1 cellular context compared by ENCODE assay signal in the genomic region with DNA sequence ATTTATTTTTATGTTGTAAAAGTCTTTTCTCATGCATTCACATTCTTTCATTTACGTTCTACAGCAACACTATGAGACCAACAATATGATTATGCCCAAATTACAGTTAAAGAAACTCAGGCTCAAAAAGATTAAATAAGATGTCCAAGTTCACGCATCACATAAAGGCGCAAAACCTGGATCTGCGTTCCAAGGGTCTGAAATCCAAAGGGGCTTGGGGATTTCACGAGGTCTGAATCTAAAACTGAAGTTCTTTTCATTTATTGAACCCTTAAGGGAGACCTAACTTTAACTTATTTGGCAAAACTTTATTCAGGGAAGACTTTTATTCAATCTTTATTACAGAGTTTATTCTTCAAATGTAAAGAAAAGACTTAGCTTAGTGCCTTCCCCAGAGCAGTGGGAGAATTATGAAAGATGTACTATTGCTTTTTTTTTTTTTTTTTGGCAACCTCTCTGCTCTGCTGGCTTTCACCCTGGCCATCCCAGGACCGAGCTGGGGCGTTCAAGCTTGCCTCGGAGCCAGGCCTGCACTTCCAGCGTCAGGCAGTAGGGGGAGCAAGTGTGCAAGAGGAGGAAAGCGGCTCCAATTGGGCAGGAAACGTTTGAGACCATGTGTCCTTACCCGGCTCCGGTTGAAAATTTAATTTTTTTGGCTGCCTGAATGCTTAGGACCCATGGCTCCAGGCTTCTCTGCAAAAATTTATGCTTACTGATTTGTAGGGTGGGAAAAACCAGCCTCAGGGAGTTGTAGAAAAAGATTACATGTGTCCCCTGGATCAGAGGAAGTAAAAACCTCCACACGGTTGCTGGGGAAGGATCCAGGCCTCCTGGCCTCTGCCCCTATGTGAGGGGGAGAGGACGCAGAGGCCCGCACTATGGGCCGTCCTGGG.
TF ChIP-seq lines count a peak whose summit lies in the region.

No MANE protein-coding gene starts in this region.

TF ChIP-seq in K562, 482 proteins besides CTCF, POLR2A, EP300 and RAD21 (continued from another document):
- TF ChIP-seq, protein P1, sequence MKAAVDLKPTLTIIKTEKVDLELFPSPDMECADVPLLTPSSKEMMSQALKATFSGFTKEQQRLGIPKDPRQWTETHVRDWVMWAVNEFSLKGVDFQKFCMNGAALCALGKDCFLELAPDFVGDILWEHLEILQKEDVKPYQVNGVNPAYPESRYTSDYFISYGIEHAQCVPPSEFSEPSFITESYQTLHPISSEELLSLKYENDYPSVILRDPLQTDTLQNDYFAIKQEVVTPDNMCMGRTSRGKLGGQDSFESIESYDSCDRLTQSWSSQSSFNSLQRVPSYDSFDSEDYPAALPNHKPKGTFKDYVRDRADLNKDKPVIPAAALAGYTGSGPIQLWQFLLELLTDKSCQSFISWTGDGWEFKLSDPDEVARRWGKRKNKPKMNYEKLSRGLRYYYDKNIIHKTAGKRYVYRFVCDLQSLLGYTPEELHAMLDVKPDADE (conservative IDR thresholded peaks at IDR 0.05; ENCODE audit: control insufficient read depth, low read depth, low read length): no peak
- TF ChIP-seq HSF4 (CRISPR knock-in tag; IDR thresholded peaks at IDR 0.05; ENCODE audit: borderline replicate concordance): no peak
- TF ChIP-seq KLF6 (CRISPR knock-in tag; IDR thresholded peaks at IDR 0.05; ENCODE audit: borderline replicate concordance): no peak
- no peak for TF ChIP-seq ZNF3 (CRISPR knock-in tag; IDR thresholded peaks at IDR 0.05)
- TF ChIP-seq ZNF584 (CRISPR knock-in tag; IDR thresholded peaks at IDR 0.05; ENCODE audit: low read depth): no peak
- no peak for TF ChIP-seq ZNF165 (CRISPR knock-in tag; IDR thresholded peaks at IDR 0.05; ENCODE audit: borderline replicate concordance)
- TF ChIP-seq HMG20A (CRISPR knock-in tag; conservative IDR thresholded peaks at IDR 0.05): no peak
- TF ChIP-seq TSC22D4 (tag; IDR thresholded peaks at IDR 0.05): no peak
- TF ChIP-seq, protein P2, sequence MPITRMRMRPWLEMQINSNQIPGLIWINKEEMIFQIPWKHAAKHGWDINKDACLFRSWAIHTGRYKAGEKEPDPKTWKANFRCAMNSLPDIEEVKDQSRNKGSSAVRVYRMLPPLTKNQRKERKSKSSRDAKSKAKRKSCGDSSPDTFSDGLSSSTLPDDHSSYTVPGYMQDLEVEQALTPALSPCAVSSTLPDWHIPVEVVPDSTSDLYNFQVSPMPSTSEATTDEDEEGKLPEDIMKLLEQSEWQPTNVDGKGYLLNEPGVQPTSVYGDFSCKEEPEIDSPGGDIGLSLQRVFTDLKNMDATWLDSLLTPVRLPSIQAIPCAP (CRISPR knock-in tag; IDR thresholded peaks at IDR 0.05; ENCODE audit: borderline replicate concordance): no peak
- no peak for TF ChIP-seq E2F3 (CRISPR knock-in tag; IDR thresholded peaks at IDR 0.05)
- peak; percentile 46; the same call in 1 of the 2 replicates for TF ChIP-seq GABPB1 (CRISPR knock-in tag; IDR thresholded peaks at IDR 0.05)
- no peak for TF ChIP-seq ZNF41 (CRISPR knock-in tag; conservative IDR thresholded peaks at IDR 0.05)
- TF ChIP-seq NFE2L1 (tag; IDR thresholded peaks at IDR 0.05; ENCODE audit: borderline replicate concordance, low read depth): no peak
- no peak for TF ChIP-seq HDAC1 (IDR thresholded peaks at IDR 0.05)
- TF ChIP-seq NBN (IDR thresholded peaks at IDR 0.05; ENCODE audit: low read depth): peak; percentile 59; the same call in 1 of the 2 replicates
- TF ChIP-seq PHB (CRISPR knock-in tag; IDR thresholded peaks at IDR 0.05): no peak
- no peak for TF ChIP-seq TBL1XR1 (IDR thresholded peaks at IDR 0.05; ENCODE audit: low read length in 2 of 2)
- no peak for TF ChIP-seq HOXB6 (CRISPR knock-in tag; IDR thresholded peaks at IDR 0.05; ENCODE audit: borderline replicate concordance)
- no peak for TF ChIP-seq TCF7L2 (IDR thresholded peaks at IDR 0.05; ENCODE audit: low read depth, low read length)
- no peak for TF ChIP-seq ZNF644 (tag; IDR thresholded peaks at IDR 0.05; ENCODE audit: low read depth)
- peak; percentile 55 for TF ChIP-seq SMAD4 (CRISPR knock-in tag; conservative IDR thresholded peaks at IDR 0.05)
- TF ChIP-seq L3MBTL2 (IDR thresholded peaks at IDR 0.05): peak; percentile 83
- TF ChIP-seq NR1H2 (CRISPR knock-in tag; IDR thresholded peaks at IDR 0.05): no peak
- no peak for TF ChIP-seq ZNF766 (CRISPR knock-in tag; conservative IDR thresholded peaks at IDR 0.05)
- TF ChIP-seq, protein P3, sequence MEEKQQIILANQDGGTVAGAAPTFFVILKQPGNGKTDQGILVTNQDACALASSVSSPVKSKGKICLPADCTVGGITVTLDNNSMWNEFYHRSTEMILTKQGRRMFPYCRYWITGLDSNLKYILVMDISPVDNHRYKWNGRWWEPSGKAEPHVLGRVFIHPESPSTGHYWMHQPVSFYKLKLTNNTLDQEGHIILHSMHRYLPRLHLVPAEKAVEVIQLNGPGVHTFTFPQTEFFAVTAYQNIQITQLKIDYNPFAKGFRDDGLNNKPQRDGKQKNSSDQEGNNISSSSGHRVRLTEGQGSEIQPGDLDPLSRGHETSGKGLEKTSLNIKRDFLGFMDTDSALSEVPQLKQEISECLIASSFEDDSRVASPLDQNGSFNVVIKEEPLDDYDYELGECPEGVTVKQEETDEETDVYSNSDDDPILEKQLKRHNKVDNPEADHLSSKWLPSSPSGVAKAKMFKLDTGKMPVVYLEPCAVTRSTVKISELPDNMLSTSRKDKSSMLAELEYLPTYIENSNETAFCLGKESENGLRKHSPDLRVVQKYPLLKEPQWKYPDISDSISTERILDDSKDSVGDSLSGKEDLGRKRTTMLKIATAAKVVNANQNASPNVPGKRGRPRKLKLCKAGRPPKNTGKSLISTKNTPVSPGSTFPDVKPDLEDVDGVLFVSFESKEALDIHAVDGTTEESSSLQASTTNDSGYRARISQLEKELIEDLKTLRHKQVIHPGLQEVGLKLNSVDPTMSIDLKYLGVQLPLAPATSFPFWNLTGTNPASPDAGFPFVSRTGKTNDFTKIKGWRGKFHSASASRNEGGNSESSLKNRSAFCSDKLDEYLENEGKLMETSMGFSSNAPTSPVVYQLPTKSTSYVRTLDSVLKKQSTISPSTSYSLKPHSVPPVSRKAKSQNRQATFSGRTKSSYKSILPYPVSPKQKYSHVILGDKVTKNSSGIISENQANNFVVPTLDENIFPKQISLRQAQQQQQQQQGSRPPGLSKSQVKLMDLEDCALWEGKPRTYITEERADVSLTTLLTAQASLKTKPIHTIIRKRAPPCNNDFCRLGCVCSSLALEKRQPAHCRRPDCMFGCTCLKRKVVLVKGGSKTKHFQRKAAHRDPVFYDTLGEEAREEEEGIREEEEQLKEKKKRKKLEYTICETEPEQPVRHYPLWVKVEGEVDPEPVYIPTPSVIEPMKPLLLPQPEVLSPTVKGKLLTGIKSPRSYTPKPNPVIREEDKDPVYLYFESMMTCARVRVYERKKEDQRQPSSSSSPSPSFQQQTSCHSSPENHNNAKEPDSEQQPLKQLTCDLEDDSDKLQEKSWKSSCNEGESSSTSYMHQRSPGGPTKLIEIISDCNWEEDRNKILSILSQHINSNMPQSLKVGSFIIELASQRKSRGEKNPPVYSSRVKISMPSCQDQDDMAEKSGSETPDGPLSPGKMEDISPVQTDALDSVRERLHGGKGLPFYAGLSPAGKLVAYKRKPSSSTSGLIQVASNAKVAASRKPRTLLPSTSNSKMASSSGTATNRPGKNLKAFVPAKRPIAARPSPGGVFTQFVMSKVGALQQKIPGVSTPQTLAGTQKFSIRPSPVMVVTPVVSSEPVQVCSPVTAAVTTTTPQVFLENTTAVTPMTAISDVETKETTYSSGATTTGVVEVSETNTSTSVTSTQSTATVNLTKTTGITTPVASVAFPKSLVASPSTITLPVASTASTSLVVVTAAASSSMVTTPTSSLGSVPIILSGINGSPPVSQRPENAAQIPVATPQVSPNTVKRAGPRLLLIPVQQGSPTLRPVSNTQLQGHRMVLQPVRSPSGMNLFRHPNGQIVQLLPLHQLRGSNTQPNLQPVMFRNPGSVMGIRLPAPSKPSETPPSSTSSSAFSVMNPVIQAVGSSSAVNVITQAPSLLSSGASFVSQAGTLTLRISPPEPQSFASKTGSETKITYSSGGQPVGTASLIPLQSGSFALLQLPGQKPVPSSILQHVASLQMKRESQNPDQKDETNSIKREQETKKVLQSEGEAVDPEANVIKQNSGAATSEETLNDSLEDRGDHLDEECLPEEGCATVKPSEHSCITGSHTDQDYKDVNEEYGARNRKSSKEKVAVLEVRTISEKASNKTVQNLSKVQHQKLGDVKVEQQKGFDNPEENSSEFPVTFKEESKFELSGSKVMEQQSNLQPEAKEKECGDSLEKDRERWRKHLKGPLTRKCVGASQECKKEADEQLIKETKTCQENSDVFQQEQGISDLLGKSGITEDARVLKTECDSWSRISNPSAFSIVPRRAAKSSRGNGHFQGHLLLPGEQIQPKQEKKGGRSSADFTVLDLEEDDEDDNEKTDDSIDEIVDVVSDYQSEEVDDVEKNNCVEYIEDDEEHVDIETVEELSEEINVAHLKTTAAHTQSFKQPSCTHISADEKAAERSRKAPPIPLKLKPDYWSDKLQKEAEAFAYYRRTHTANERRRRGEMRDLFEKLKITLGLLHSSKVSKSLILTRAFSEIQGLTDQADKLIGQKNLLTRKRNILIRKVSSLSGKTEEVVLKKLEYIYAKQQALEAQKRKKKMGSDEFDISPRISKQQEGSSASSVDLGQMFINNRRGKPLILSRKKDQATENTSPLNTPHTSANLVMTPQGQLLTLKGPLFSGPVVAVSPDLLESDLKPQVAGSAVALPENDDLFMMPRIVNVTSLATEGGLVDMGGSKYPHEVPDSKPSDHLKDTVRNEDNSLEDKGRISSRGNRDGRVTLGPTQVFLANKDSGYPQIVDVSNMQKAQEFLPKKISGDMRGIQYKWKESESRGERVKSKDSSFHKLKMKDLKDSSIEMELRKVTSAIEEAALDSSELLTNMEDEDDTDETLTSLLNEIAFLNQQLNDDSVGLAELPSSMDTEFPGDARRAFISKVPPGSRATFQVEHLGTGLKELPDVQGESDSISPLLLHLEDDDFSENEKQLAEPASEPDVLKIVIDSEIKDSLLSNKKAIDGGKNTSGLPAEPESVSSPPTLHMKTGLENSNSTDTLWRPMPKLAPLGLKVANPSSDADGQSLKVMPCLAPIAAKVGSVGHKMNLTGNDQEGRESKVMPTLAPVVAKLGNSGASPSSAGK (IDR thresholded peaks at IDR 0.05): peak; percentile 75
- no peak for TF ChIP-seq BRD4 (IDR thresholded peaks at IDR 0.05)
- TF ChIP-seq, protein P4, sequence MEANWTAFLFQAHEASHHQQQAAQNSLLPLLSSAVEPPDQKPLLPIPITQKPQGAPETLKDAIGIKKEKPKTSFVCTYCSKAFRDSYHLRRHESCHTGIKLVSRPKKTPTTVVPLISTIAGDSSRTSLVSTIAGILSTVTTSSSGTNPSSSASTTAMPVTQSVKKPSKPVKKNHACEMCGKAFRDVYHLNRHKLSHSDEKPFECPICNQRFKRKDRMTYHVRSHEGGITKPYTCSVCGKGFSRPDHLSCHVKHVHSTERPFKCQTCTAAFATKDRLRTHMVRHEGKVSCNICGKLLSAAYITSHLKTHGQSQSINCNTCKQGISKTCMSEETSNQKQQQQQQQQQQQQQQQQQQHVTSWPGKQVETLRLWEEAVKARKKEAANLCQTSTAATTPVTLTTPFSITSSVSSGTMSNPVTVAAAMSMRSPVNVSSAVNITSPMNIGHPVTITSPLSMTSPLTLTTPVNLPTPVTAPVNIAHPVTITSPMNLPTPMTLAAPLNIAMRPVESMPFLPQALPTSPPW (CRISPR knock-in tag; IDR thresholded peaks at IDR 0.05): no peak
- no peak; the same call in 1 of the 2 replicates for TF ChIP-seq ARID1B (IDR thresholded peaks at IDR 0.05)
- TF ChIP-seq KDM2B (CRISPR knock-in tag; IDR thresholded peaks at IDR 0.05): no peak
- TF ChIP-seq TEAD2 (tag; IDR thresholded peaks at IDR 0.05): no peak
- TF ChIP-seq PTRF (tag; IDR thresholded peaks at IDR 0.05): no peak
- TF ChIP-seq KLF16 (IDR thresholded peaks at IDR 0.05): peak; percentile 52; the same call in 1 of the 2 replicates
- no peak for TF ChIP-seq ZKSCAN1 (IDR thresholded peaks at IDR 0.05; ENCODE audit: low read depth, low read length)
- TF ChIP-seq PRMT5 (CRISPR knock-in tag; IDR thresholded peaks at IDR 0.05): no peak
- 0 out of 2 replicates have a peak, but pooled peaks have one; percentile 14 for TF ChIP-seq ARID2 (IDR thresholded peaks at IDR 0.05)
- TF ChIP-seq SIX5 (IDR thresholded peaks at IDR 0.05; ENCODE audit: borderline replicate concordance in 1 of 2, insufficient read depth in 1 of 2, low read depth in 1 of 2, low read length in 2 of 2): no peak
- no peak for TF ChIP-seq ZNF444 (CRISPR knock-in tag; IDR thresholded peaks at IDR 0.05)
- no peak for TF ChIP-seq RHOXF2B (CRISPR knock-in tag; conservative IDR thresholded peaks at IDR 0.05)
- no peak for TF ChIP-seq SP2 (IDR thresholded peaks at IDR 0.05; ENCODE audit: extremely low read depth, low read depth, low read length, poor library complexity, severe bottlenecking)
TF ChIP-seq in K562: peak in this region for 54.
